2 cellular contexts compared by ENCODE assay signal in the genomic region with DNA sequence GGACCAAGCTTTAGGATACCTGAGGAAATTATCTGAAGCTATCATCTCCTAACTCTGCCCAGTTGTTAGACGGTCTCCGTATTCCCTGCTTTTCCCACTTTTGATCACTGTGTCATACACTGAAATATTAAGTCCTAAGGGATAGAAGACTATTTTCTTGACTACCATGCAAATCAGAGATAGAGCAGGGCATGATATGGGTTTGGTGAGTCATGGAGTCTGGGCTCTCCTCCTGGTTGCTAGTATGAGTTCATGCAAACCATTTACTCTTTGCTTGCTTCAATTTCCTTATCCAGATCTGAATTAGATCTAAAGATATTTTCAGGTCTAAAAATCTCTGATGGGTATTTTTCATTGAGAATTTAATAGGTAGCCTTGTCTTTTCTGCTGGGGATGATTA.
TF ChIP-seq lines count a peak whose summit lies in the region.

No MANE protein-coding gene starts in this region.

TF ChIP-seq in IMR-90, 13 proteins besides CTCF, POLR2A, EP300 and RAD21:
- TF ChIP-seq RFX5 (IDR thresholded peaks at IDR 0.05; ENCODE audit: low read depth, low read length) (no peak), SMC3 (IDR thresholded peaks at IDR 0.05; ENCODE audit: low read depth, low read length) (no peak), FOS (IDR thresholded peaks at IDR 0.05; ENCODE audit: low read depth, low read length) (0 out of 2 replicates have a peak, but pooled peaks have one; percentile 32), MAFK (IDR thresholded peaks at IDR 0.05; ENCODE audit: low read depth, low read length) (no peak), CEBPB (IDR thresholded peaks at IDR 0.05; ENCODE audit: low read depth, low read length) (no peak)
- TF ChIP-seq, protein P1, sequence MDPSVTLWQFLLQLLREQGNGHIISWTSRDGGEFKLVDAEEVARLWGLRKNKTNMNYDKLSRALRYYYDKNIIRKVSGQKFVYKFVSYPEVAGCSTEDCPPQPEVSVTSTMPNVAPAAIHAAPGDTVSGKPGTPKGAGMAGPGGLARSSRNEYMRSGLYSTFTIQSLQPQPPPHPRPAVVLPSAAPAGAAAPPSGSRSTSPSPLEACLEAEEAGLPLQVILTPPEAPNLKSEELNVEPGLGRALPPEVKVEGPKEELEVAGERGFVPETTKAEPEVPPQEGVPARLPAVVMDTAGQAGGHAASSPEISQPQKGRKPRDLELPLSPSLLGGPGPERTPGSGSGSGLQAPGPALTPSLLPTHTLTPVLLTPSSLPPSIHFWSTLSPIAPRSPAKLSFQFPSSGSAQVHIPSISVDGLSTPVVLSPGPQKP (IDR thresholded peaks at IDR 0.05; ENCODE audit: borderline replicate concordance, low read depth, low read length), result no peak

TF ChIP-seq in K562, 482 proteins besides CTCF, POLR2A, EP300 and RAD21:
- TF ChIP-seq SMAD1 (IDR thresholded peaks at IDR 0.05; ENCODE audit: low read depth, low read length, partially characterized antibody) (no peak), FOSL1 (tag; conservative IDR thresholded peaks at IDR 0.05) (peak; percentile 37; the same call in 1 of the 2 replicates)
TF ChIP-seq in K562: peak in this region for 1.
